Comparison of ENCODE assay signal across 8 cellular contexts in the genomic region with DNA sequence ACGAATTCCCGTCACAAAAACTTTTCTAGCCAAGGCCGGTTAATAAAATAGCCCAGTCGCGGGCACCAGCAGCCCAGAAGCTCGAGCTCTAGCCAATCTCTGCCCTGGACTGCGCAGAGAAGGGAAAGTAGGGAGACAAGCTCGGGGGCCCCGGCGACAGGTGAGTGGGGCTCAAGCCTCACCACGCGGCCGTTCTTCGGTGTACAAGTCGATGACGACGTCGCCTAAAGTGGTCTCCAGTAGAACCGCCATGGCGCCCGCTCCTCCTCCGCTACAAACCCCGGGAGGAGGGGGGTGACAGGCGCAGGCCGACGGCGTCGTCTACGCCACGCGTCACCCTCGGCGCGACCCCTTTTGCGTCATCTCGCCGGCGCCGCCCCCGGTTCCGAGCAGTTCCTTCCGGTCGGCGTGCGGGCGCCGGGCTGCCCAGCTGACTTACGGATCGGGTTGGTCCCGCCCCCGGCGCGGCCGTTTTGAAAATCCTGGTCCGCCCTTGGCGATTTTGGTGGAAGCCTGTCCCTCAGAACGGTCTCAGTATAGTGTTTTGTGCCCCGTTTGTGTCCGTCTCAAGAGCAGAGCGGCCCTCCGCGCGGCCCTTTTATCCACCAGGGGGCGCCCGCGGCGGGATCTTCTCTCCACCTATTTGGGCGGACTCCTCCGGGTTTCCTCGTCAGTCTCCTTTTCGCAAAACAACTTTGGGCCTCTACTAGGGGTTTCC. TPM values are rescaled to one million over a fixed set of nuclear protein-coding genes. Genes with fewer than 3 reads are reported as not detected.
A peak's percentile ranks its signal among the peaks of the same experiment; 100 is the strongest.
DNase-seq lines count a peak whose midpoint lies in the region; ATAC-seq and TF ChIP-seq lines count a peak whose summit lies in the region.

A gene with protein sequence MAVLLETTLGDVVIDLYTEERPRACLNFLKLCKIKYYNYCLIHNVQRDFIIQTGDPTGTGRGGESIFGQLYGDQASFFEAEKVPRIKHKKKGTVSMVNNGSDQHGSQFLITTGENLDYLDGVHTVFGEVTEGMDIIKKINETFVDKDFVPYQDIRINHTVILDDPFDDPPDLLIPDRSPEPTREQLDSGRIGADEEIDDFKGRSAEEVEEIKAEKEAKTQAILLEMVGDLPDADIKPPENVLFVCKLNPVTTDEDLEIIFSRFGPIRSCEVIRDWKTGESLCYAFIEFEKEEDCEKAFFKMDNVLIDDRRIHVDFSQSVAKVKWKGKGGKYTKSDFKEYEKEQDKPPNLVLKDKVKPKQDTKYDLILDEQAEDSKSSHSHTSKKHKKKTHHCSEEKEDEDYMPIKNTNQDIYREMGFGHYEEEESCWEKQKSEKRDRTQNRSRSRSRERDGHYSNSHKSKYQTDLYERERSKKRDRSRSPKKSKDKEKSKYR (minus strand): TSS at position 290 of the 718 bp plus-strand sequence. CDS start 38 bp downstream, at position 252.

- H3K27me3 ChIP-seq in adipocyte (replicated peaks; ENCODE audit: control insufficient read depth, insufficient read depth, low read length) (no peaks in the 10 kb centered on the region), cardiac muscle cell (peaks cover 19% of the 10 kb centered on the region)

- peak within 1 kb of the TSS; percentile 99 for H3K4me3 ChIP-seq in adipocyte (ENCODE audit: low read length)
- peak within 1 kb of the TSS; percentile 96 for H3K4me3 ChIP-seq in cardiac muscle cell

- DNase-seq in NCI-H128 (lab: John Stamatoyannopoulos, UW; ENCODE audit: unreplicated experiment) (peak; percentile 86), SW480 (ENCODE audit: low spot score) (peak; percentile 87), adipocyte (ENCODE audit: low read depth) (peak; percentile 98), cardiac muscle cell (ENCODE audit: low read depth in 1 of 2, low spot score in 1 of 2) (peak; percentile 94 to 98), pons (ENCODE audit: low spot score) (peak; percentile 90), type B pancreatic cell (ENCODE audit: extremely low spot score, unreplicated experiment) (peak; percentile 98)

- H3K9ac ChIP-seq in adipocyte (ENCODE audit: low read length) = peak within 1 kb of the TSS; percentile 100

- H3K36me3 ChIP-seq in adipocyte (ENCODE audit: control insufficient read depth, insufficient read depth, low read length, severe bottlenecking) = no peaks in the 10 kb centered on the region
- peaks cover under 1% of the 10 kb centered on the region for H3K36me3 ChIP-seq in cardiac muscle cell

- peak within 1 kb of the TSS; percentile 98 for H3K27ac Mint-ChIP-seq in type B pancreatic cell

- TF ChIP-seq CTCF in GM12874 (IDR thresholded peaks at IDR 0.05; ENCODE audit: insufficient read depth, low read depth, low read length) = peak; percentile 87
- TF ChIP-seq CTCF in cardiac muscle cell (IDR thresholded peaks at IDR 0.05; ENCODE audit: low read depth, low read length) = peak; percentile 84
- TF ChIP-seq CTCF in type B pancreatic cell (conservative IDR thresholded peaks at IDR 0.05) = peak; percentile 99

- no peaks in the 10 kb centered on the region for H3K9me3 Mint-ChIP-seq in type B pancreatic cell

- peak within 1 kb of the TSS; percentile 96 for H3K4me3 Mint-ChIP-seq in type B pancreatic cell

- ATAC-seq in HG02759 (IDR thresholded peaks at IDR 0.05; ENCODE audit: unreplicated experiment) = peak; percentile 96

- H3K27ac ChIP-seq in cardiac muscle cell = peak within 1 kb of the TSS; percentile 99

- H3K9me3 ChIP-seq in adipocyte (ENCODE audit: control insufficient read depth, low read length) (no peaks in the 10 kb centered on the region), cardiac muscle cell (ENCODE audit: low read depth) (no peaks in the 10 kb centered on the region)

- H3K4me1 ChIP-seq in adipocyte (ENCODE audit: control insufficient read depth, insufficient read depth, low read length) (peaks cover 26% of the 10 kb centered on the region), cardiac muscle cell (ENCODE audit: low read depth) (peaks cover 4% of the 10 kb centered on the region)

- H3K36me3 Mint-ChIP-seq in type B pancreatic cell = peaks cover 3% of the 10 kb centered on the region

- H3K4me1 Mint-ChIP-seq in type B pancreatic cell (ENCODE audit: unreplicated experiment) = peaks cover 23% of the 10 kb centered on the region

- H3K27me3 Mint-ChIP-seq in type B pancreatic cell = peaks cover 21% of the 10 kb centered on the region

RNA-seq across cellular contexts. Expression of the gene that starts here (rescaled TPM):
- total RNA-seq in cardiac muscle cell = 23.0 and 33.1 TPM in 2 replicates
- polyA plus RNA-seq in cardiac muscle cell = 29.5 and 41.8 TPM in 2 replicates
- total RNA-seq in type B pancreatic cell (ENCODE audit: low replicate concordance) = 29.4 and 36.7 TPM in 2 replicates

Comparison
In these comparisons a context has a peak if more than half of its experiments do, and no peak if none do; other contexts are left out.
1. Peak in every context shown above with its lines: DNase-seq, ATAC-seq, H3K4me3 ChIP-seq and H3K27ac ChIP-seq.